23 cellular contexts compared by ENCODE assay signal in the genomic region with DNA sequence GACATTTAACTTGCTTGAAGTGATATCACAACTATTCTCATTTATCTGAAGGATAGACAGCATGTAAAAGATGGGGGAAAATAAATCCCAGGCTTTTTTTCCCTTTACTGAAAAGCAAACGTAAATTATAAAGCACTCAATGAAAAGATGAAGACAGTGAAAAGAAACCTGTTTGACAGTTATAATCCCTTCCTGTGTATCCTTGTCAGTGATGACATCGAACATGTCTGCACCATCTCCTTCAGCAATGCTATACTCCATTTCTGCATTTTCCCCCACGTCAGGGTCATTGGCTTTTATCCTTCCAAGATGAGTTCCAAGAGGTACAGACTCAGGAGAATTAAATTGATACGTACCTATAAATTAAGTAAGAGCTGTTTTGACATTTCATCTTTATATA.
"Had no signal": no experiment of that assay in that cellular context is flagged by ENCODE, and none has a peak within 500 bp of the region (broad histone marks: within the 10 kb centered on the region; RNA-seq: fewer than 3 reads in every experiment).

No MANE protein-coding gene starts in this region.

- H3K27me3 ChIP-seq: Peyer's patch, SJCRH30 had no signal

- H3K9me3 ChIP-seq: Peyer's patch, SJCRH30 had no signal

- H3K36me3 ChIP-seq: Peyer's patch, SJCRH30 had no signal

- ATAC-seq: HepG2, Right ventricle myocardium inferior, SK-N-SH treated with all-trans-retinoic acid at 6 μM for 48 hours had no signal

- H3K4me3 ChIP-seq: PC-9, Peyer's patch, SJCRH30 had no signal

- DNase-seq: IMR-90; Kasumi-1; KG1; MM.1S; NCI-H1092 treated with DMSO at 0.1 percent for 48 hours; NCI-H1436; NCI-H187; NCI-H2029; NCI-H2171; NCI-H226; NCI-H446; NCI-H510A; NCI-H524 treated with DMSO at 0.1 percent for 48 hours; NCI-H69; NCI-H774; NK-92 treated with Interleukin-12 subunit alpha and Interleukin-12 subunit beta, amount 100 ng/mL, for 24 hours; PC-9; Peyer's patch; SHP77 treated with DMSO at 0.1 percent for 48 hours; SJCRH30 had no signal

- H3K4me2 ChIP-seq: PC-9 had no signal

- H3K4me1 ChIP-seq: Peyer's patch, SJCRH30 had no signal

- H2AFZ ChIP-seq: PC-9 had no signal

- H3K27ac ChIP-seq: PC-9, Peyer's patch, SJCRH30 had no signal
